ENCODE assay signal across 8 cellular contexts in the genomic region with DNA sequence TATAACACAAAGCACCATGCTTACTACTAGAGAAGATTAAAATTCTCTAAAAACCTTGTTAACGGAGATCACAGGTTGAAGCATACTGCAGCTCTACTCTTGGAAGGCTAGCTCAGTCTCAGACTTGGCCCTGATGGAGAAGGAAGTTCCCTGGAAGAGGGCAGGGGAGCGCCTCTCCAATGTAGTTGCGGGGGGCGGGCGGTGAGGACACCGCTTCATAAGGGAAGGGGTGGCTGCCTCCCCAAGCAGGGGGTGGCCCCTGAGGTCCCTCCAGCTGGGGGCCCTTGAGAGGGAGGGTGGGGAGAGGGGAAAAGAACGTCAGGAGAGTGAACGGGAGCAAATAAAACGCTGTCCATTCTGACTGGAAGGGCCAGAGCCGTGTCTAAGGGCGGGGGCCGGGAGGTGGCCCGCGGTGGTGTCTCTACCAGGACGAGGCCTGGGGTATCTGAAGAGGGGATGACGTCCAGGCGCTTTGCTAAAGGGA. TPM values are rescaled to one million over a fixed set of nuclear protein-coding genes. Genes with fewer than 3 reads are reported as not detected.
DNase-seq lines count a peak whose midpoint lies in the region; ATAC-seq and TF ChIP-seq lines count a peak whose summit lies in the region.

No MANE protein-coding gene starts in this region.

- H3K4me3 ChIP-seq in ACC112 (ENCODE audit: low read depth, low read length) (peak overlapping the region; percentile 92), NT2/D1 (ENCODE audit: insufficient read length, low read depth) (peak overlapping the region; percentile 81)
- H3K4me3 ChIP-seq in effector memory CD4-positive, alpha-beta T cell (ENCODE audit: insufficient read depth, low read depth, low read length, poor library complexity, severe bottlenecking): peak overlapping the region; percentile 81

- H3K27me3 ChIP-seq in ACC112 (ENCODE audit: insufficient read depth, low read length): no peaks in the 10 kb centered on the region
- no peaks in the 10 kb centered on the region for H3K27me3 ChIP-seq in NT2/D1 (ENCODE audit: insufficient read depth, insufficient read length)
- H3K27me3 ChIP-seq in effector memory CD4-positive, alpha-beta T cell (replicated peaks; ENCODE audit: control insufficient read depth, insufficient read depth, low read length, poor library complexity, severe bottlenecking): no peaks in the 10 kb centered on the region

- no peak for TF ChIP-seq CTCF in glutamatergic neuron (IDR thresholded peaks at IDR 0.05; ENCODE audit: partially characterized antibody, unreplicated experiment)

- H3K36me3 Mint-ChIP-seq in glutamatergic neuron (ENCODE audit: unreplicated experiment): no peaks in the 10 kb centered on the region

- peaks cover 2% of the 10 kb centered on the region for H3K27me3 Mint-ChIP-seq in glutamatergic neuron (ENCODE audit: unreplicated experiment)

- peak overlapping the region; percentile 95 for H2AFZ ChIP-seq in ACC112 (ENCODE audit: low read length, unreplicated experiment)

- ATAC-seq in HG03066 (IDR thresholded peaks at IDR 0.05; ENCODE audit: low read depth, unreplicated experiment): peak; percentile 19

- peak overlapping the region; percentile 83 for H3K9ac ChIP-seq in NT2/D1 (ENCODE audit: insufficient read length, low read depth)

- H3K4me1 Mint-ChIP-seq in glutamatergic neuron (ENCODE audit: low read depth, unreplicated experiment): peaks cover 15% of the 10 kb centered on the region

- H3K9me3 Mint-ChIP-seq in glutamatergic neuron (ENCODE audit: unreplicated experiment): peaks cover 3% of the 10 kb centered on the region

- H3K4me1 ChIP-seq in ACC112 (ENCODE audit: control insufficient read depth, insufficient read depth, low read length, unreplicated experiment) (peaks cover 37% of the 10 kb centered on the region), NT2/D1 (ENCODE audit: insufficient read depth, insufficient read length) (no peaks in the 10 kb centered on the region)
- peaks cover 18% of the 10 kb centered on the region for H3K4me1 ChIP-seq in effector memory CD4-positive, alpha-beta T cell (ENCODE audit: control insufficient read depth, insufficient read depth, low read length, poor library complexity, severe bottlenecking)

- H3K4me3 Mint-ChIP-seq in glutamatergic neuron (ENCODE audit: unreplicated experiment): no peak overlapping the region

- no peak overlapping the region for H3K27ac Mint-ChIP-seq in glutamatergic neuron (ENCODE audit: unreplicated experiment)

- DNase-seq in GM03348 (ENCODE audit: low spot score) (peak; percentile 66), NT2/D1 (ENCODE audit: low read depth, low spot score) (no peak), medulla oblongata (ENCODE audit: extremely low spot score) (peak; percentile 71), ureter (ENCODE audit: low spot score) (peak; percentile 59), glutamatergic neuron (no peak)
- DNase-seq in effector memory CD4-positive, alpha-beta T cell: no peak

- H3K36me3 ChIP-seq in ACC112 (ENCODE audit: insufficient read depth, low read length) (no peaks in the 10 kb centered on the region), NT2/D1 (ENCODE audit: insufficient read depth, insufficient read length, low read length) (no peaks in the 10 kb centered on the region)
- no peaks in the 10 kb centered on the region for H3K36me3 ChIP-seq in effector memory CD4-positive, alpha-beta T cell (ENCODE audit: control insufficient read depth, insufficient read depth, low read length)

- H3K79me2 ChIP-seq in ACC112 (ENCODE audit: control insufficient read depth, insufficient read depth, low read length, unreplicated experiment): peaks cover 43% of the 10 kb centered on the region

- H3K9me3 ChIP-seq in NT2/D1 (ENCODE audit: insufficient read depth, low read length): no peaks in the 10 kb centered on the region
- no peaks in the 10 kb centered on the region for H3K9me3 ChIP-seq in effector memory CD4-positive, alpha-beta T cell (ENCODE audit: control insufficient read depth, low read length)

- peak overlapping the region; percentile 89 for H3K27ac ChIP-seq in ACC112 (ENCODE audit: low read depth, low read length)
- H3K27ac ChIP-seq in effector memory CD4-positive, alpha-beta T cell (ENCODE audit: insufficient read depth, low read length, poor library complexity, severe bottlenecking): peak overlapping the region; percentile 96

RNA-seq across cellular contexts. Expression of a gene that starts 0.6 kb away (rescaled TPM):
- total RNA-seq in ureter: 81.0 TPM
- 63.4 TPM for total RNA-seq in glutamatergic neuron (ENCODE audit: unreplicated experiment)

Comparison
In these comparisons a context has a peak if more than half of its experiments do, and no peak if none do; other contexts are left out.
1. DNase-seq: peak in GM03348 (single experiment), medulla oblongata (single experiment) and ureter (single experiment); none in NT2/D1 (single experiment), effector memory CD4-positive, alpha-beta T cell (0 of 3) and glutamatergic neuron (single experiment).
2. Peak in every context shown above with its lines, with median percentiles within 50 percentile points of each other: H3K4me3 ChIP-seq.